Comparison of ENCODE assay signal across 28 cellular contexts in the genomic region with DNA sequence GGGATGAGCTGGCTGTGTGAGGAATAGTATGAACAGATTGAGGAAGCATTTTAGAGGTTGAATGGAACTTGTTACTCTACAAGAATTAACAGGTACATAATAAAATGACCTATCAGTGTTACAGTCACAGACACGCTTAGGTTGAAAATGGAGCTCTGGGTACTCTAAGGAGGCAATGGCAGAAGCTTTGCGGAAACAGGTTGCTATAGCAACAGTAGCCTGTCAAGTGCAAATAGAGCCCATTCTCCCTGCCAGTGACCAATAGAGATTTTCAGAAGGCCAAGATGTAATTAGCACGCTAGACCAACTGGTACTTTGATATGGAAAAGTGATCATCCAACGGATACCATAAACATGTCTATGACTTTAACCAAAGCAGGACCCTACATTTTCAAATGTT.
DNase-seq lines count a peak whose midpoint lies in the region; ATAC-seq, FAIRE-seq and TF ChIP-seq lines count a peak whose summit lies in the region.
"Had no signal": no experiment of that assay in that cellular context is flagged by ENCODE, and none has a peak within 500 bp of the region (broad histone marks: within the 10 kb centered on the region; RNA-seq: fewer than 3 reads in every experiment).

No MANE protein-coding gene starts in this region.

- 32% methylated on average over 4 of the region's 4 CpGs; no CpG with 5 or more reads in 1 of the 2 experiments for WGBS in H1 (ENCODE audit: extremely low coverage in 1 of 2, insufficient coverage in 1 of 2, insufficient read length in 1 of 2, insufficient replicate concordance in 2 of 2, low coverage in 1 of 2, low lambda C conversion rate in 2 of 2, missing lambda C conversion rate in 1 of 2), 2 experiments

- no peak overlapping the region for H3K9ac ChIP-seq in H1 (replicated peaks in 1 of 4; ENCODE audit: extremely low read depth in 1 of 4, low read depth in 3 of 4, low read length in 3 of 4)
- no peak overlapping the region for H3K9ac ChIP-seq in Karpas-422 (ENCODE audit: low read length)
- H3K9ac ChIP-seq: SK-N-SH had no signal

- H2BK20ac ChIP-seq in H1 (ENCODE audit: low read length), result no peak overlapping the region

- no peaks in the 10 kb centered on the region for H3K23me2 ChIP-seq in H1 (ENCODE audit: low read depth, low read length)

- H3K56ac ChIP-seq in H1 (replicated peaks; ENCODE audit: insufficient read length, low read depth, low read length), result no peak overlapping the region

- H3K9me3 ChIP-seq in H1 (ENCODE audit: insufficient read depth in 2 of 2, low read depth in 1 of 2, low read length in 1 of 2) (no peaks in the 10 kb centered on the region), Karpas-422 (ENCODE audit: low read length) (no peaks in the 10 kb centered on the region), gastrocnemius medialis (no peaks in the 10 kb centered on the region)
- H3K9me3 ChIP-seq: SK-N-SH, tibial nerve had no signal

- no peak overlapping the region for H4K91ac ChIP-seq in H1 (replicated peaks; ENCODE audit: insufficient read length, low read length)

- H3K4ac ChIP-seq in H1 (replicated peaks; ENCODE audit: insufficient read length, low read depth, low read length), result no peak overlapping the region

- peak; percentile 94 for FAIRE-seq in H1 (lab: Jason Lieb, UNC)
- FAIRE-seq: GM18507, keratinocyte had no signal

- H2BK12ac ChIP-seq in H1 (ENCODE audit: low read depth, low read length), result no peak overlapping the region

- no peak overlapping the region for H3K23ac ChIP-seq in H1 (ENCODE audit: insufficient read length)

- no peak for ATAC-seq in gastrocnemius medialis
- ATAC-seq: activated CD8-positive, alpha-beta memory T cell treated with anti-CD3 and anti-CD28 coated beads, Interleukin-2, amount 10 ng/mL, durations not matched to agents 7 days and 5 days; activated T-cell treated with anti-CD3 and anti-CD28 coated beads, Interleukin-2, amount 50 U/mL, for 4 hours; HCT116; left ventricle myocardium superior; PC-3; sciatic nerve had no signal

- H2AFZ ChIP-seq in H1 (ENCODE audit: low read length), result no peak overlapping the region
- H2AFZ ChIP-seq in Karpas-422 (ENCODE audit: low read length), result no peak overlapping the region

- no peak overlapping the region for H3K4me3 ChIP-seq in H1 (ENCODE audit: extremely low read depth in 1 of 4, insufficient read depth in 2 of 4, low read depth in 3 of 4, low read length in 4 of 4)
- H3K4me3 ChIP-seq in Karpas-422 (ENCODE audit: low read length), result no peak overlapping the region
- H3K4me3 ChIP-seq in gastrocnemius medialis, result no peak overlapping the region
- H3K4me3 ChIP-seq: tibial nerve had no signal

- H3K79me1 ChIP-seq in H1 (ENCODE audit: low read depth, low read length), result no peaks in the 10 kb centered on the region

- DNase-seq in SHP77 (lab: John Stamatoyannopoulos, UW) (peak; percentile 3 to 20), SHP77 treated with DMSO at 0.1 percent for 48 hours (lab: John Stamatoyannopoulos, UW) (no peak), NCI-H2029 treated with DMSO at 0.1 percent for 48 hours (lab: John Stamatoyannopoulos, UW) (peak; percentile 1), H1 (ENCODE audit: low read depth in 1 of 2, low spot score in 2 of 2) (no peak), retina (peak; percentile 12), Karpas-422 (no peak), gastrocnemius medialis (no peak), activated gamma-delta T cell treated with Interleukin-2 at 50 U/mL for 16 hours (no peak)
- DNase-seq: activated CD8-positive, alpha-beta memory T cell treated with anti-CD3 and anti-CD28 coated beads, Interleukin-2, amount 10 ng/mL, durations not matched to agents 7 days and 5 days; activated naive CD4-positive, alpha-beta T cell; activated T-cell treated with anti-CD3 and anti-CD28 coated beads, Interleukin-2, amount 50 U/mL, for 4 hours; AML-193; Calu3; CD4-positive, CD25-positive, alpha-beta regulatory T cell; erythroblast; left ventricle myocardium superior; NCI-H446; NK-92 treated with Interleukin-12 subunit alpha and Interleukin-12 subunit beta, amount 100 ng/mL, for 24 hours; PC-3; SK-N-SH; stimulated activated CD4-positive, alpha-beta T cell treated with anti-CD3 and anti-CD28 coated beads, Interleukin-12 subunit alpha, Interleukin-12 subunit beta, amount 100 ng/mL, for 4 hours; stimulated activated CD4-positive, alpha-beta T cell treated with anti-CD3 and anti-CD28 coated beads, Interleukin-2, amount 100 ng/mL, for 48 hours had no signal

- TF ChIP-seq EP300 in H1 (IDR thresholded peaks at IDR 0.05; ENCODE audit: borderline replicate concordance in 1 of 2, low read depth in 2 of 2, low read length in 2 of 2), result no peak

- H4K20me1 ChIP-seq in H1 (replicated peaks in 1 of 2; ENCODE audit: control insufficient read depth in 1 of 2, insufficient read depth in 2 of 2, low read length in 2 of 2), result no peaks in the 10 kb centered on the region
- H4K20me1 ChIP-seq in Karpas-422 (ENCODE audit: insufficient read depth, low read depth, low read length), result no peaks in the 10 kb centered on the region

- H4K8ac ChIP-seq in H1 (ENCODE audit: extremely low read depth, insufficient read depth, low read length), result no peak overlapping the region

- H3K27me3 ChIP-seq in H1 (replicated peaks in 1 of 4; ENCODE audit: control insufficient read depth in 3 of 4, extremely low read depth in 1 of 4, insufficient read depth in 3 of 4, low read length in 3 of 4) (no peaks in the 10 kb centered on the region), Karpas-422 (ENCODE audit: low read length) (no peaks in the 10 kb centered on the region), gastrocnemius medialis (no peaks in the 10 kb centered on the region)
- H3K27me3 ChIP-seq: tibial nerve had no signal

- no peak overlapping the region for H3K18ac ChIP-seq in H1 (ENCODE audit: extremely low read depth, low read length)

- no peak for TF ChIP-seq CTCF in H1 (IDR thresholded peaks at IDR 0.05; ENCODE audit: control extremely low read depth in 1 of 3, insufficient read depth in 1 of 3, low read depth in 1 of 3, low read length in 3 of 3)
- no peak for TF ChIP-seq CTCF in gastrocnemius medialis (IDR thresholded peaks at IDR 0.05 in 4 of 5, conservative IDR thresholded peaks at IDR 0.05 in 1 of 5)

- POLR2A ChIA-PET in H1 (lab: Charles Lee; ENCODE audit: partially characterized antibody), result no interaction called here

- no peaks in the 10 kb centered on the region for H3K79me2 ChIP-seq in H1 (ENCODE audit: control insufficient read depth in 1 of 2, insufficient read depth in 2 of 2, low read length in 2 of 2)
- H3K79me2 ChIP-seq in Karpas-422 (ENCODE audit: low read length), result no peaks in the 10 kb centered on the region

- H3K4me1 ChIP-seq in H1 (replicated peaks in 1 of 4; ENCODE audit: control insufficient read depth in 3 of 4, insufficient read depth in 4 of 4, low read length in 3 of 4) (no peaks in the 10 kb centered on the region), Karpas-422 (ENCODE audit: low read length) (no peaks in the 10 kb centered on the region), gastrocnemius medialis (no peaks in the 10 kb centered on the region)
- H3K4me1 ChIP-seq: tibial nerve had no signal

- no peak overlapping the region for H2BK5ac ChIP-seq in H1 (ENCODE audit: low read depth, low read length)

- TF ChIP-seq POLR2A in H1 (IDR thresholded peaks at IDR 0.05; ENCODE audit: control extremely low read depth in 1 of 2, low read depth in 2 of 2, low read length in 2 of 2) (no peak), gastrocnemius medialis (IDR thresholded peaks at IDR 0.05) (no peak)

- no peaks in the 10 kb centered on the region for H3K9me2 ChIP-seq in Karpas-422 (replicated peaks; ENCODE audit: insufficient read depth, low read length)
- H3K9me2 ChIP-seq: SK-N-SH had no signal

- no peak overlapping the region for H4K5ac ChIP-seq in H1 (ENCODE audit: insufficient read length, low read depth, low read length)

- H3K4me2 ChIP-seq in H1 (ENCODE audit: insufficient read depth in 1 of 2, low read depth in 2 of 2, low read length in 2 of 2) (no peak overlapping the region), Karpas-422 (ENCODE audit: low read depth, low read length, poor library complexity, severe bottlenecking) (no peak overlapping the region)
- H3K4me2 ChIP-seq: SK-N-SH had no signal

- in situ Hi-C loops in gastrocnemius medialis (cut with MboI; ENCODE audit: low sequenced_read_pairs in 4 of 4), result no loop called here

- H3K27ac ChIP-seq in H1 (ENCODE audit: low read depth, low read length) (no peak overlapping the region), Karpas-422 (ENCODE audit: low read length) (no peak overlapping the region), gastrocnemius medialis (no peak overlapping the region)
- H3K27ac ChIP-seq: HL-60, tibial nerve had no signal

- CTCF ChIA-PET in H1 (lab: Charles Lee; ENCODE audit: partially characterized antibody), result interaction anchor here (2.1 kb wide), 1 partner anchor 43 kb away, joined by 6 read pairs; no protein-coding TSS in a partner anchor

- H2BK15ac ChIP-seq in H1 (ENCODE audit: low read length), result no peak overlapping the region

- no peak overlapping the region for H2AK5ac ChIP-seq in H1 (ENCODE audit: low read depth, low read length)

- intact Hi-C loops in gastrocnemius medialis (cut with DNase I; ENCODE audit: low total_unique reads), result no loop called here

- no peaks in the 10 kb centered on the region for H3K36me3 ChIP-seq in H1 (ENCODE audit: control insufficient read depth in 2 of 4, insufficient read depth in 4 of 4, low read length in 3 of 4)
- no peaks in the 10 kb centered on the region for H3K36me3 ChIP-seq in Karpas-422 (ENCODE audit: insufficient read depth, low read length)
- no peaks in the 10 kb centered on the region for H3K36me3 ChIP-seq in gastrocnemius medialis
- H3K36me3 ChIP-seq: tibial nerve had no signal

- no peak for TF ChIP-seq RAD21 in H1 (IDR thresholded peaks at IDR 0.05 in 1 of 2, conservative IDR thresholded peaks at IDR 0.05 in 1 of 2; ENCODE audit: low read depth in 2 of 2, low read length in 2 of 2)

- H3K14ac ChIP-seq in H1 (ENCODE audit: insufficient read length), result no peak overlapping the region

- no peak overlapping the region for H2BK120ac ChIP-seq in H1 (replicated peaks; ENCODE audit: low read depth, low read length)

TF ChIP-seq in H1, 55 proteins besides CTCF, POLR2A, EP300 and RAD21 (continues in another document):
- TF ChIP-seq SAP30 (IDR thresholded peaks at IDR 0.05; ENCODE audit: insufficient read depth, insufficient replicate concordance, low read length) (no peak), RNF2 (IDR thresholded peaks at IDR 0.05; ENCODE audit: borderline replicate concordance, low read depth, low read length, missing control alignments, poor library complexity, severe bottlenecking) (no peak), YY1 (IDR thresholded peaks at IDR 0.05; ENCODE audit: low read depth, low read length) (0 out of 2 replicates have a peak, but pooled peaks have one; percentile 15), HDAC2 (IDR thresholded peaks at IDR 0.05; ENCODE audit: borderline replicate concordance in 1 of 2, low read depth in 2 of 2, low read length in 2 of 2) (no peak), SP4 (IDR thresholded peaks at IDR 0.05; ENCODE audit: low read length) (no peak)
- TF ChIP-seq, protein P1, sequence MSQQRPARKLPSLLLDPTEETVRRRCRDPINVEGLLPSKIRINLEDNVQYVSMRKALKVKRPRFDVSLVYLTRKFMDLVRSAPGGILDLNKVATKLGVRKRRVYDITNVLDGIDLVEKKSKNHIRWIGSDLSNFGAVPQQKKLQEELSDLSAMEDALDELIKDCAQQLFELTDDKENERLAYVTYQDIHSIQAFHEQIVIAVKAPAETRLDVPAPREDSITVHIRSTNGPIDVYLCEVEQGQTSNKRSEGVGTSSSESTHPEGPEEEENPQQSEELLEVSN (IDR thresholded peaks at IDR 0.05), result no peak

Comparison
In these comparisons a context has a peak if more than half of its experiments do, and no peak if none do; other contexts are left out.
1. DNase-seq: peak in SHP77 (2 of 2), NCI-H2029 treated with DMSO at 0.1 percent for 48 hours (single experiment) and retina (single experiment); none in SHP77 treated with DMSO at 0.1 percent for 48 hours (single experiment), H1 (0 of 2), Karpas-422 (single experiment), gastrocnemius medialis (0 of 2) and activated gamma-delta T cell treated with Interleukin-2 at 50 U/mL for 16 hours (single experiment).